In the genomic region with DNA sequence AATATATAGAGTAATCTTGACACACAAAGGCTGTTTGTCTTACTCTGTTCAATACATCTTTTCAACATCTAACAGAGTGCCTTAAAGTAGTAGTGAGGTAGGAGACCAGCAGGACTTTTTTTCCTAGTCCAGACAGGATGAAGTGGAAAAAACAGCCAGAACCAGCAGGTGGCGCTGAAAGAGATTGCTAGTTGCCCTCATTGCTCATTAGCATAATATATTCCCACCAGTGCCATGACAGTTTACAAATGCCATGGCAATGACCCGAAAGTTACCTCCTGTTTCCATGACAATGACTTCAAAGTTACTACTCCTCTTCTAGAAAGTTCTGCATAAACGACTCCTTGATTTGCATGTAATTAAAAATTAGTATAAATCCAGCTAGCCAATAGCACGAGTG, we compare ENCODE assay signal across 8 cellular contexts.
DNase-seq lines count a peak whose midpoint lies in the region; ATAC-seq and TF ChIP-seq lines count a peak whose summit lies in the region.

No MANE protein-coding gene starts in this region.

- peaks cover 2% of the 10 kb centered on the region for H3K9me3 Mint-ChIP-seq in stimulated activated memory B cell treated with anti-CD40 and anti-IgM and Interleukin-4, amounts not matched to agents 10 μg/mL and 1 μg/mL and 100 μg/mL, for 72 hours

- H3K27ac Mint-ChIP-seq in stimulated activated memory B cell treated with anti-CD40 and anti-IgM and Interleukin-4, amounts not matched to agents 10 μg/mL and 1 μg/mL and 100 μg/mL, for 72 hours = no peak overlapping the region

- in situ Hi-C loops in GM13977 (cut with MboI; ENCODE audit: low pct_unique_long_range_greater_than_20kb, low sequenced_read_pairs, unreplicated experiment) = no loop called here

- H3K27me3 Mint-ChIP-seq in stimulated activated memory B cell treated with anti-CD40 and anti-IgM and Interleukin-4, amounts not matched to agents 10 μg/mL and 1 μg/mL and 100 μg/mL, for 72 hours = no peaks in the 10 kb centered on the region

- no peak overlapping the region for H3K4me3 ChIP-seq in BJ (ENCODE audit: low read depth, low read length)

- no peak for DNase-seq in BJ (ENCODE audit: low read depth)
- DNase-seq in GM13977 (ENCODE audit: low spot score) = peak; percentile 22
- peak; percentile 36 to 65 for DNase-seq in SW 1271 (lab: John Stamatoyannopoulos, UW)
- DNase-seq in iPS DF 19.7 (ENCODE audit: low read depth, low spot score) = peak; percentile 23
- no peak for DNase-seq in activated CD4-positive, CD25-positive, alpha-beta regulatory T cell (lab: John Stamatoyannopoulos, UW)
- DNase-seq in NK-92 treated with Interleukin-12 subunit alpha and Interleukin-12 subunit beta, amount 100 ng/mL, for 24 hours (lab: John Stamatoyannopoulos, UW) = no peak

- peak; percentile 66 for ATAC-seq in HG03439 (IDR thresholded peaks at IDR 0.05; ENCODE audit: unreplicated experiment)
- no peak for ATAC-seq in stimulated activated memory B cell treated with anti-CD40 and anti-IgM and Interleukin-4, amounts not matched to agents 10 μg/mL and 1 μg/mL and 100 μg/mL, for 72 hours

- H3K4me1 Mint-ChIP-seq in stimulated activated memory B cell treated with anti-CD40 and anti-IgM and Interleukin-4, amounts not matched to agents 10 μg/mL and 1 μg/mL and 100 μg/mL, for 72 hours = no peaks in the 10 kb centered on the region

- CTCF ChIA-PET in BJ (lab: Yijun Ruan, JAX) = interaction anchor here (1.1 to 2.1 kb wide), 10 partner anchors 8 to 984 kb away, joined by 3 to 12 read pairs (median 4); no protein-coding TSS in a partner anchor

- H3K36me3 Mint-ChIP-seq in stimulated activated memory B cell treated with anti-CD40 and anti-IgM and Interleukin-4, amounts not matched to agents 10 μg/mL and 1 μg/mL and 100 μg/mL, for 72 hours = no peaks in the 10 kb centered on the region

- POLR2A ChIA-PET in BJ (lab: Charles Lee) = no interaction called here

- no peak overlapping the region for H3K4me3 Mint-ChIP-seq in stimulated activated memory B cell treated with anti-CD40 and anti-IgM and Interleukin-4, amounts not matched to agents 10 μg/mL and 1 μg/mL and 100 μg/mL, for 72 hours

- TF ChIP-seq CTCF in BJ (IDR thresholded peaks at IDR 0.05; ENCODE audit: insufficient read depth, low read depth, low read length) (peak; percentile 43), GM13977 (IDR thresholded peaks at IDR 0.05; ENCODE audit: extremely low read depth, insufficient read depth, missing control alignments) (peak; percentile 50)

- no peaks in the 10 kb centered on the region for H3K36me3 ChIP-seq in BJ (ENCODE audit: control insufficient read depth, insufficient read depth, low read length)

- H3K27me3 ChIP-seq in BJ (ENCODE audit: control insufficient read depth, insufficient read depth, low read length) = no peaks in the 10 kb centered on the region

Comparison
In these comparisons a context has a peak if more than half of its experiments do, and no peak if none do; other contexts are left out.
1. DNase-seq: peak in GM13977 (single experiment), SW 1271 (2 of 2) and iPS DF 19.7 (single experiment); none in BJ (single experiment), activated CD4-positive, CD25-positive, alpha-beta regulatory T cell (0 of 4) and NK-92 treated with Interleukin-12 subunit alpha and Interleukin-12 subunit beta, amount 100 ng/mL, for 24 hours (single experiment).